In the genomic region with DNA sequence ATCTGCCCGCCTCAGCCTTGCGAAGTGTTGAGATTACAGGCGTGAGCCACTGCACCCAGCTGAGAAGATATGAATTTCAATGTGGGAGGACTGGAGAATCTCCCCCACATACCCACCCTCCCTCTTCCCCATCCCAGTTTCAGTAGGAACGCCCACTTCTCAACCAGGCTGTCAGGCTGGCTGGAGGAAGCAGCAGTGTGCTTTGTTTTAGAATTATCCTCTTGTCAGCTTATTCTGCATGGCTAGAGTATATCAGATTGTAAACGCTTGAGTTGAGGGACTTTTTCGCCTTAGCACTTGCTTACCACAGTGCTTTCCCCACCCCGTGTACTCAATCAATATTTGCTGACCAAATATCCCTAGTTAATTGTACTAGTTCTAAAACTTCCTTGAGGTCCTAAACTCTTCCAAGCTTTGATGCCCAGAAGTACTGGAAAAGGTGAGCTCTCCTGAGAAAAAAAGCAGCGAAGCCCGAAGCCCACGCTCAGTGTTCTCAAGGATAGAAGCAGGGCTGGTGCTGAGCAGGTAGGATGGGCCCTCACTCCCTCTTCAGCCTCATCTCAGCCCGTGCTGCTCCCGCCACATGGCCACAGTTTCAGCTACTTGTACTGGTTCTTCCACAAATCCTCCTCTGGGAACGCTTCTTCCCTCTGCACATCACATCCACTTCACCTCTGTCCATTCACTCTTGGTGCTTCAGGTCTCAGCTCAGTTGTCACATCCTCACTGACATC, we compare ENCODE assay signal across 17 cellular contexts.
"Had no signal": no experiment of that assay in that cellular context is flagged by ENCODE, and none has a peak within 500 bp of the region (broad histone marks: within the 10 kb centered on the region; RNA-seq: fewer than 3 reads in every experiment).

No MANE protein-coding gene starts in this region.

- H3K9me3 Mint-ChIP-seq: activated naive CD4-positive, alpha-beta T cell treated with anti-CD3 and anti-CD28 coated beads, Interleukin-2, amount 10 ng/mL, durations not matched to agents 7 days and 5 days; activated T-cell treated with anti-CD3 and anti-CD28 coated beads, Interleukin-2, amount 50 U/mL, for 24 hours; neural crest cell; stimulated activated naive B cell treated with anti-CD40 and anti-IgM and Interleukin-4, amounts not matched to agents 10 μg/mL and 1 μg/mL and 100 μg/mL, for 72 hours; T-helper 2 cell treated with Interferon-gamma antibody and Interleukin-4, amounts not matched to agents 5 μg/mL and 100 μg/mL, for 36 hours had no signal

- H3K27ac Mint-ChIP-seq: activated naive CD4-positive, alpha-beta T cell treated with anti-CD3 and anti-CD28 coated beads, Interleukin-2, amount 10 ng/mL, durations not matched to agents 7 days and 5 days; activated T-cell treated with anti-CD3 and anti-CD28 coated beads, Interleukin-2, amount 50 U/mL, for 24 hours; stimulated activated naive B cell treated with anti-CD40 and anti-IgM and Interleukin-4, amounts not matched to agents 10 μg/mL and 1 μg/mL and 100 μg/mL, for 72 hours; T-helper 2 cell treated with Interferon-gamma antibody and Interleukin-4, amounts not matched to agents 5 μg/mL and 100 μg/mL, for 36 hours had no signal

- H3K4me3 ChIP-seq: dorsolateral prefrontal cortex, gastroesophageal sphincter, heart right ventricle, lower lobe of right lung, ovary, transverse colon had no signal

- H3K4me1 Mint-ChIP-seq: activated naive CD4-positive, alpha-beta T cell treated with anti-CD3 and anti-CD28 coated beads, Interleukin-2, amount 10 ng/mL, durations not matched to agents 7 days and 5 days; neural crest cell; stimulated activated naive B cell treated with anti-CD40 and anti-IgM and Interleukin-4, amounts not matched to agents 10 μg/mL and 1 μg/mL and 100 μg/mL, for 72 hours had no signal

- H3K9me3 ChIP-seq: gastroesophageal sphincter, heart right ventricle, lower lobe of right lung, ovary, transverse colon had no signal

- H3K36me3 Mint-ChIP-seq: activated naive CD4-positive, alpha-beta T cell treated with anti-CD3 and anti-CD28 coated beads, Interleukin-2, amount 10 ng/mL, durations not matched to agents 7 days and 5 days; stimulated activated naive B cell treated with anti-CD40 and anti-IgM and Interleukin-4, amounts not matched to agents 10 μg/mL and 1 μg/mL and 100 μg/mL, for 72 hours had no signal

- H3K36me3 ChIP-seq: gastroesophageal sphincter, heart right ventricle, lower lobe of right lung, ovary, transverse colon had no signal

- H3K4me1 ChIP-seq: gastroesophageal sphincter, heart right ventricle, lower lobe of right lung, transverse colon had no signal

- DNase-seq: activated CD4-positive, alpha-beta T cell treated with anti-CD3 and anti-CD28 coated beads, Interleukin-2, amount 50 U/mL, for 48 hours; activated CD4-positive, CD25-positive, alpha-beta regulatory T cell treated with anti-CD3 and anti-CD28 coated beads, Interleukin-2, amount 50 U/mL, for 72 hours; activated naive CD4-positive, alpha-beta T cell treated with anti-CD3 and anti-CD28 coated beads, Interleukin-2, amount 10 ng/mL, durations not matched to agents 7 days and 5 days; activated T-cell treated with anti-CD3 and anti-CD28 coated beads, Interleukin-2, amount 50 U/mL, for 24 hours; dorsolateral prefrontal cortex; heart right ventricle; left cardiac atrium; lower lobe of right lung; midbrain; ovary; stimulated activated CD4-positive, alpha-beta T cell treated with anti-CD3 and anti-CD28 coated beads, Interleukin-12 subunit alpha, Interleukin-12 subunit beta, amount 100 ng/mL, for 4 hours; stimulated activated naive B cell treated with anti-CD40 and anti-IgM and Interleukin-4, amounts not matched to agents 10 μg/mL and 1 μg/mL and 100 μg/mL, for 72 hours; substantia nigra; transverse colon had no signal

- ATAC-seq: gastroesophageal sphincter; heart right ventricle; left cardiac atrium; stimulated activated naive B cell treated with anti-CD40 and anti-IgM and Interleukin-4, amounts not matched to agents 10 μg/mL and 1 μg/mL and 100 μg/mL, for 72 hours had no signal

- H3K4me3 Mint-ChIP-seq: activated naive CD4-positive, alpha-beta T cell treated with anti-CD3 and anti-CD28 coated beads, Interleukin-2, amount 10 ng/mL, durations not matched to agents 7 days and 5 days; activated T-cell treated with anti-CD3 and anti-CD28 coated beads, Interleukin-2, amount 50 U/mL, for 24 hours; neural crest cell; stimulated activated naive B cell treated with anti-CD40 and anti-IgM and Interleukin-4, amounts not matched to agents 10 μg/mL and 1 μg/mL and 100 μg/mL, for 72 hours; T-helper 2 cell treated with Interferon-gamma antibody and Interleukin-4, amounts not matched to agents 5 μg/mL and 100 μg/mL, for 36 hours had no signal

- H3K27me3 ChIP-seq: gastroesophageal sphincter, heart right ventricle, ovary, transverse colon had no signal

- H3K27ac ChIP-seq: dorsolateral prefrontal cortex, gastroesophageal sphincter, heart right ventricle, lower lobe of right lung, ovary, transverse colon had no signal
